Comparison of ENCODE assay signal across 1 cellular context in the genomic region with DNA sequence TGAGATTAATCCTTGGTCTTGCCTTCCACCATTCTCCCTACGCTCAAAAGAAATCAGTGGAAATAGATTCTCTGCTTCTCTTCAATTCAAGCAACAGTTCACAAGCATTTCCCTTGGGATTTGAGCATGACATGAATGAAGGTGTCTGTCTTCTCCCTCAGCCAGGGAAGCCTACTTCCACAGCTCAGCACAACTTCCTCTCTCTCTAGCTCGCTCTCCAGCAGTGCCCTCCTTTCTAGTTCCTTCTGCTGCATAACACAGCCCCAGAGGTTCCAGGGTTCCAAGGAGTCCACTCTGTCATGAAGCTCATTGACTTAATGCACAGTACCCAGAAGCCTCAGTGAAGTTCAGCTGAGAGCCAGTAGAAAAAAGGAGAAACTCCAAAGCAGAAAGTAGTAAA.
TF ChIP-seq lines count a peak whose summit lies in the region.

No MANE protein-coding gene starts in this region.

TF ChIP-seq in GM23338, 12 proteins besides CTCF, POLR2A, EP300 and RAD21 (continued from another document):
- TF ChIP-seq, protein P1, sequence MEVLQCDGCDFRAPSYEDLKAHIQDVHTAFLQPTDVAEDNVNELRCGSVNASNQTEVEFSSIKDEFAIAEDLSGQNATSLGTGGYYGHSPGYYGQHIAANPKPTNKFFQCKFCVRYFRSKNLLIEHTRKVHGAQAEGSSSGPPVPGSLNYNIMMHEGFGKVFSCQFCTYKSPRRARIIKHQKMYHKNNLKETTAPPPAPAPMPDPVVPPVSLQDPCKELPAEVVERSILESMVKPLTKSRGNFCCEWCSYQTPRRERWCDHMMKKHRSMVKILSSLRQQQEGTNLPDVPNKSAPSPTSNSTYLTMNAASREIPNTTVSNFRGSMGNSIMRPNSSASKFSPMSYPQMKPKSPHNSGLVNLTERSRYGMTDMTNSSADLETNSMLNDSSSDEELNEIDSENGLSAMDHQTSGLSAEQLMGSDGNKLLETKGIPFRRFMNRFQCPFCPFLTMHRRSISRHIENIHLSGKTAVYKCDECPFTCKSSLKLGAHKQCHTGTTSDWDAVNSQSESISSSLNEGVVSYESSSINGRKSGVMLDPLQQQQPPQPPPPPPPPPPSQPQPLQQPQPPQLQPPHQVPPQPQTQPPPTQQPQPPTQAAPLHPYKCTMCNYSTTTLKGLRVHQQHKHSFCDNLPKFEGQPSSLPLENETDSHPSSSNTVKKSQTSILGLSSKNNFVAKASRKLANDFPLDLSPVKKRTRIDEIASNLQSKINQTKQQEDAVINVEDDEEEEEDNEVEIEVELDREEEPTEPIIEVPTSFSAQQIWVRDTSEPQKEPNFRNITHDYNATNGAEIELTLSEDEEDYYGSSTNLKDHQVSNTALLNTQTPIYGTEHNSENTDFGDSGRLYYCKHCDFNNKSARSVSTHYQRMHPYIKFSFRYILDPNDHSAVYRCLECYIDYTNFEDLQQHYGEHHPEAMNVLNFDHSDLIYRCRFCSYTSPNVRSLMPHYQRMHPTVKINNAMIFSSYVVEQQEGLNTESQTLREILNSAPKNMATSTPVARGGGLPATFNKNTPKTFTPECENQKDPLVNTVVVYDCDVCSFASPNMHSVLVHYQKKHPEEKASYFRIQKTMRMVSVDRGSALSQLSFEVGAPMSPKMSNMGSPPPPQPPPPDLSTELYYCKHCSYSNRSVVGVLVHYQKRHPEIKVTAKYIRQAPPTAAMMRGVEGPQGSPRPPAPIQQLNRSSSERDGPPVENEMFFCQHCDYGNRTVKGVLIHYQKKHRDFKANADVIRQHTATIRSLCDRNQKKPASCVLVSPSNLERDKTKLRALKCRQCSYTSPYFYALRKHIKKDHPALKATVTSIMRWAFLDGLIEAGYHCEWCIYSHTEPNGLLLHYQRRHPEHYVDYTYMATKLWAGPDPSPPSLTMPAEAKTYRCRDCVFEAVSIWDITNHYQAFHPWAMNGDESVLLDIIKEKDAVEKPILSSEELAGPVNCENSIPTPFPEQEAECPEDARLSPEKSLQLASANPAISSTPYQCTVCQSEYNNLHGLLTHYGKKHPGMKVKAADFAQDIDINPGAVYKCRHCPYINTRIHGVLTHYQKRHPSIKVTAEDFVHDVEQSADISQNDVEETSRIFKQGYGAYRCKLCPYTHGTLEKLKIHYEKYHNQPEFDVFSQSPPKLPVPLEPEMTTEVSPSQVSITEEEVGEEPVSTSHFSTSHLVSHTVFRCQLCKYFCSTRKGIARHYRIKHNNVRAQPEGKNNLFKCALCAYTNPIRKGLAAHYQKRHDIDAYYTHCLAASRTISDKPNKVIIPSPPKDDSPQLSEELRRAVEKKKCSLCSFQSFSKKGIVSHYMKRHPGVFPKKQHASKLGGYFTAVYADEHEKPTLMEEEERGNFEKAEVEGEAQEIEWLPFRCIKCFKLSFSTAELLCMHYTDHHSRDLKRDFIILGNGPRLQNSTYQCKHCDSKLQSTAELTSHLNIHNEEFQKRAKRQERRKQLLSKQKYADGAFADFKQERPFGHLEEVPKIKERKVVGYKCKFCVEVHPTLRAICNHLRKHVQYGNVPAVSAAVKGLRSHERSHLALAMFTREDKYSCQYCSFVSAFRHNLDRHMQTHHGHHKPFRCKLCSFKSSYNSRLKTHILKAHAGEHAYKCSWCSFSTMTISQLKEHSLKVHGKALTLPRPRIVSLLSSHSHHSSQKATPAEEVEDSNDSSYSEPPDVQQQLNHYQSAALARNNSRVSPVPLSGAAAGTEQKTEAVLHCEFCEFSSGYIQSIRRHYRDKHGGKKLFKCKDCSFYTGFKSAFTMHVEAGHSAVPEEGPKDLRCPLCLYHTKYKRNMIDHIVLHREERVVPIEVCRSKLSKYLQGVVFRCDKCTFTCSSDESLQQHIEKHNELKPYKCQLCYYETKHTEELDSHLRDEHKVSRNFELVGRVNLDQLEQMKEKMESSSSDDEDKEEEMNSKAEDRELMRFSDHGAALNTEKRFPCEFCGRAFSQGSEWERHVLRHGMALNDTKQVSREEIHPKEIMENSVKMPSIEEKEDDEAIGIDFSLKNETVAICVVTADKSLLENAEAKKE (CRISPR knock-in tag; IDR thresholded peaks at IDR 0.05): no peak
- TF ChIP-seq CREB1 (CRISPR knock-in tag; IDR thresholded peaks at IDR 0.05; ENCODE audit: low read depth) (no peak), ZNF331 (CRISPR knock-in tag; IDR thresholded peaks at IDR 0.05; ENCODE audit: low read depth) (no peak), EZH2 (IDR thresholded peaks at IDR 0.05; ENCODE audit: low read depth, unreplicated experiment) (no peak), ZNF114 (CRISPR knock-in tag; IDR thresholded peaks at IDR 0.05) (no peak)
TF ChIP-seq in GM23338: peak in this region for 0.
